ENCODE assay signal across 26 cellular contexts in genomic region chr1:61979729-61980128, GRCh38.
"Had no signal": no experiment of that assay in that cellular context is flagged by ENCODE, and none has a peak within 500 bp of the region (broad histone marks: within the 10 kb centered on the region; RNA-seq: fewer than 3 reads in every experiment).

No MANE protein-coding gene starts in this region.

- H3K27me3 ChIP-seq: breast epithelium, SJSA1 had no signal

- H3K4me3 Mint-ChIP-seq: activated CD4-positive, alpha-beta T cell treated with anti-CD3 and anti-CD28 coated beads, Interleukin-2, amount 10 ng/mL, durations not matched to agents 24 days and 14 days; activated CD8-positive, alpha-beta memory T cell treated with anti-CD3 and anti-CD28 coated beads, Interleukin-2, amount 10 ng/mL, durations not matched to agents 7 days and 5 days; activated naive CD4-positive, alpha-beta T cell treated with anti-CD3 and anti-CD28 coated beads, Interleukin-2, amount 50 U/mL, for 24 hours; activated T-cell treated with anti-CD3 and anti-CD28 coated beads, Interleukin-2, amount 50 U/mL, for 24 hours; activated T-helper 1 cell treated with anti-CD3 and anti-CD28 coated beads, Interleukin-12 subunit alpha, Interleukin-12 subunit beta, Interleukin-2, Interleukin-4 antibody, amounts not matched to agents 30 ng/mL and 10 ng/mL and 1 ng/mL, durations not matched to agents 14 hours and 24 hours and 36 hours; T-helper 1 cell treated with Interleukin-12 subunit alpha and Interleukin-12 subunit beta and Interleukin-4 antibody, amounts not matched to agents 30 μg/mL and 1 μg/mL, for 36 hours had no signal

- H3K36me3 ChIP-seq: breast epithelium, SJSA1 had no signal

- ATAC-seq: activated CD8-positive, alpha-beta memory T cell treated with anti-CD3 and anti-CD28 coated beads, Interleukin-2, amount 10 ng/mL, durations not matched to agents 7 days and 5 days; PC-3 had no signal

- H3K9me3 ChIP-seq: breast epithelium, SJSA1 had no signal

- H3K27me3 Mint-ChIP-seq: activated CD4-positive, alpha-beta T cell treated with anti-CD3 and anti-CD28 coated beads, Interleukin-2, amount 10 ng/mL, durations not matched to agents 24 days and 14 days; activated CD8-positive, alpha-beta memory T cell treated with anti-CD3 and anti-CD28 coated beads, Interleukin-2, amount 10 ng/mL, durations not matched to agents 7 days and 5 days; activated naive CD4-positive, alpha-beta T cell treated with anti-CD3 and anti-CD28 coated beads, Interleukin-2, amount 50 U/mL, for 24 hours; activated T-cell treated with anti-CD3 and anti-CD28 coated beads, Interleukin-2, amount 50 U/mL, for 24 hours had no signal

- FAIRE-seq: RCC 7860 had no signal

- H3K4me1 ChIP-seq: breast epithelium, SJSA1 had no signal

- H3K4me1 Mint-ChIP-seq: activated CD4-positive, alpha-beta T cell treated with anti-CD3 and anti-CD28 coated beads, Interleukin-2, amount 10 ng/mL, durations not matched to agents 24 days and 14 days; activated naive CD4-positive, alpha-beta T cell treated with anti-CD3 and anti-CD28 coated beads, Interleukin-2, amount 50 U/mL, for 24 hours had no signal

- H3K27ac ChIP-seq: breast epithelium, SJSA1 had no signal

- H3K9me3 Mint-ChIP-seq: activated CD4-positive, alpha-beta T cell treated with anti-CD3 and anti-CD28 coated beads, Interleukin-2, amount 10 ng/mL, durations not matched to agents 24 days and 14 days; activated naive CD4-positive, alpha-beta T cell treated with anti-CD3 and anti-CD28 coated beads, Interleukin-2, amount 50 U/mL, for 24 hours; activated T-cell treated with anti-CD3 and anti-CD28 coated beads, Interleukin-2, amount 50 U/mL, for 24 hours; activated T-helper 1 cell treated with anti-CD3 and anti-CD28 coated beads, Interleukin-12 subunit alpha, Interleukin-12 subunit beta, Interleukin-2, Interleukin-4 antibody, amounts not matched to agents 30 ng/mL and 10 ng/mL and 1 ng/mL, durations not matched to agents 14 hours and 24 hours and 36 hours; T-helper 1 cell treated with Interleukin-12 subunit alpha and Interleukin-12 subunit beta and Interleukin-4 antibody, amounts not matched to agents 30 μg/mL and 1 μg/mL, for 36 hours had no signal

- H3K4me3 ChIP-seq: breast epithelium, SJSA1 had no signal

- H3K27ac Mint-ChIP-seq: activated CD4-positive, alpha-beta T cell treated with anti-CD3 and anti-CD28 coated beads, Interleukin-2, amount 10 ng/mL, durations not matched to agents 24 days and 14 days; activated CD8-positive, alpha-beta memory T cell treated with anti-CD3 and anti-CD28 coated beads, Interleukin-2, amount 10 ng/mL, durations not matched to agents 7 days and 5 days; activated naive CD4-positive, alpha-beta T cell treated with anti-CD3 and anti-CD28 coated beads, Interleukin-2, amount 50 U/mL, for 24 hours; activated T-cell treated with anti-CD3 and anti-CD28 coated beads, Interleukin-2, amount 50 U/mL, for 24 hours; activated T-helper 1 cell treated with anti-CD3 and anti-CD28 coated beads, Interleukin-12 subunit alpha, Interleukin-12 subunit beta, Interleukin-2, Interleukin-4 antibody, amounts not matched to agents 30 ng/mL and 10 ng/mL and 1 ng/mL, durations not matched to agents 14 hours and 24 hours and 36 hours; T-helper 1 cell treated with Interleukin-12 subunit alpha and Interleukin-12 subunit beta and Interleukin-4 antibody, amounts not matched to agents 30 μg/mL and 1 μg/mL, for 36 hours had no signal

- H3K36me3 Mint-ChIP-seq: activated CD8-positive, alpha-beta memory T cell treated with anti-CD3 and anti-CD28 coated beads, Interleukin-2, amount 10 ng/mL, durations not matched to agents 7 days and 5 days had no signal

- DNase-seq: activated CD4-positive, alpha-beta T cell treated with anti-CD3 and anti-CD28 coated beads for 1 hour; activated CD4-positive, alpha-beta T cell treated with anti-CD3 and anti-CD28 coated beads, Interleukin-2, amount 10 ng/mL, durations not matched to agents 24 days and 14 days; activated CD4-positive, alpha-beta T cell treated with anti-CD3 and anti-CD28 coated beads, Interleukin-2, amount 50 U/mL, for 48 hours; activated CD8-positive, alpha-beta memory T cell treated with anti-CD3 and anti-CD28 coated beads, Interleukin-2, amount 10 ng/mL, durations not matched to agents 7 days and 5 days; activated effector memory CD4-positive, alpha-beta T cell treated with Interleukin-2 at 50 U/mL for 16 hours; activated naive CD4-positive, alpha-beta T cell; activated T-cell treated with anti-CD3 and anti-CD28 coated beads, Interleukin-2, amount 50 U/mL, for 24 hours; aorta; caudate nucleus; Karpas-422; NCI-H1105 treated with DMSO at 0.1 percent for 48 hours; NCI-H1436 treated with DMSO at 0.1 percent for 48 hours; NCI-H187; NCI-H2081; NCI-H510A treated with DMSO at 0.1 percent for 48 hours; NCI-H69; NK-92 treated with Interleukin-12 subunit alpha and Interleukin-12 subunit beta, amount 100 ng/mL, for 24 hours; PC-3; SHP77; T-helper 9 cell had no signal
